In genomic region chr16:86063696-86064405, GRCh38 we compare ENCODE assay signal across 28 cellular contexts.
DNase-seq lines count a peak whose midpoint lies in the region; ATAC-seq lines count a peak whose summit lies in the region.
"Had no signal": no experiment of that assay in that cellular context is flagged by ENCODE, and none has a peak within 500 bp of the region (broad histone marks: within the 10 kb centered on the region; RNA-seq: fewer than 3 reads in every experiment).

No MANE protein-coding gene starts in this region.

- ATAC-seq in activated naive CD8-positive, alpha-beta T cell treated with anti-CD3 and anti-CD28 coated beads, Interleukin-2, amount 50 U/mL, for 24 hours = no peak
- ATAC-seq in HG03565 (IDR thresholded peaks at IDR 0.05; ENCODE audit: unreplicated experiment) = no peak

- no peaks in the 10 kb centered on the region for H3K36me3 ChIP-seq in neuronal stem cell (replicated peaks in 1 of 2; ENCODE audit: control insufficient read depth in 2 of 2, insufficient read depth in 2 of 2, low read length in 2 of 2)
- H3K36me3 ChIP-seq: BE2C, Peyer's patch had no signal

- DNase-seq in activated naive CD8-positive, alpha-beta T cell treated with anti-CD3 and anti-CD28 coated beads for 36 hours = no peak
- no peak for DNase-seq in activated naive CD8-positive, alpha-beta T cell treated with anti-CD3 and anti-CD28 coated beads, Interleukin-2, amount 50 U/mL, for 24 hours
- DNase-seq in UCSD-AML1 (lab: John Stamatoyannopoulos, UW; ENCODE audit: unreplicated experiment) = peak; percentile 64
- no peak for DNase-seq in neuronal stem cell (ENCODE audit: low spot score)
- no peak for DNase-seq in D341Med (ENCODE audit: low spot score)
- DNase-seq in NCI-H2081 (lab: John Stamatoyannopoulos, UW) = no peak
- DNase-seq: 8988T, ACHN, BE2C, DMS53, GM23248, H7, IMR-90, MM.1S, NCI-H1048, NCI-H1417 treated with DMSO at 0.1 percent for 48 hours, NCI-H1694 treated with DMSO at 0.1 percent for 48 hours, NCI-H2081 treated with DMSO at 0.1 percent for 48 hours, NCI-H2171, NCI-H226, NCI-H510A, NCI-H69, OCI-M1, SIG-M5, SK-N-SH had no signal

- H3K9me3 Mint-ChIP-seq in activated naive CD8-positive, alpha-beta T cell treated with anti-CD3 and anti-CD28 coated beads for 36 hours = no peaks in the 10 kb centered on the region
- H3K9me3 Mint-ChIP-seq in activated naive CD8-positive, alpha-beta T cell treated with anti-CD3 and anti-CD28 coated beads, Interleukin-2, amount 50 U/mL, for 24 hours = no peaks in the 10 kb centered on the region

- H3K14ac ChIP-seq in neuronal stem cell (ENCODE audit: low read length) = no peak overlapping the region

- no peak overlapping the region for H4K91ac ChIP-seq in neuronal stem cell (ENCODE audit: low read depth, low read length, poor library complexity)

- no peak overlapping the region for H3K9ac ChIP-seq in neuronal stem cell (ENCODE audit: low read depth, low read length, poor library complexity)
- H3K9ac ChIP-seq: GM23248, KMS-11, SK-N-SH had no signal

- peaks cover 0 to 31% (median 2%) of the 10 kb centered on the region in 3 experiments for H3K27me3 ChIP-seq in neuronal stem cell (ENCODE audit: control insufficient read depth in 3 of 3, insufficient read depth in 3 of 3, low read depth in 1 of 3, low read length in 3 of 3)
- H3K27me3 ChIP-seq: BE2C, Peyer's patch had no signal

- H2BK120ac ChIP-seq in neuronal stem cell (ENCODE audit: low read depth, low read length) = no peak overlapping the region

- no peak overlapping the region for H4K8ac ChIP-seq in neuronal stem cell (ENCODE audit: low read depth, low read length)

- peak overlapping the region; percentile 89 for H2AK5ac ChIP-seq in neuronal stem cell (ENCODE audit: low read depth, low read length)

- H3K4ac ChIP-seq in neuronal stem cell (ENCODE audit: low read length) = no peak overlapping the region

- no peak overlapping the region for H2AFZ ChIP-seq in neuronal stem cell (ENCODE audit: low read length)
- H2AFZ ChIP-seq: GM23248 had no signal

- H3K27me3 Mint-ChIP-seq in activated naive CD8-positive, alpha-beta T cell treated with anti-CD3 and anti-CD28 coated beads for 36 hours = peaks cover 21% of the 10 kb centered on the region
- H3K27me3 Mint-ChIP-seq in activated naive CD8-positive, alpha-beta T cell treated with anti-CD3 and anti-CD28 coated beads, Interleukin-2, amount 50 U/mL, for 24 hours = peaks cover 3% of the 10 kb centered on the region

- peaks cover 5% of the 10 kb centered on the region for H3K79me1 ChIP-seq in neuronal stem cell (ENCODE audit: low read depth, low read length)

- H3K23ac ChIP-seq in neuronal stem cell (ENCODE audit: low read depth, low read length, poor library complexity) = peak overlapping the region; percentile 58

- no peak overlapping the region for H2BK5ac ChIP-seq in neuronal stem cell (ENCODE audit: low read length)

- H3K27ac ChIP-seq in neuronal stem cell (replicated peaks; ENCODE audit: low read length) = no peak overlapping the region
- H3K27ac ChIP-seq: GM23248, KMS-11 had no signal

- H3K18ac ChIP-seq in neuronal stem cell (ENCODE audit: low read length) = peak overlapping the region; percentile 65

- WGBS in neuronal stem cell (ENCODE audit: extremely low coverage in 2 of 2, insufficient read length in 2 of 2, insufficient replicate concordance in 1 of 2), 2 donors = no CpG with 5 or more reads among the region's 9 CpGs

- H3K4me1 ChIP-seq in neuronal stem cell (ENCODE audit: control insufficient read depth in 2 of 2, insufficient read depth in 1 of 2, low read depth in 1 of 2, low read length in 2 of 2) = peaks cover 0 to 4% of the 10 kb centered on the region in 2 donors
- H3K4me1 ChIP-seq: BE2C had no signal

- H3K36me3 Mint-ChIP-seq in activated naive CD8-positive, alpha-beta T cell treated with anti-CD3 and anti-CD28 coated beads for 36 hours = no peaks in the 10 kb centered on the region
- H3K36me3 Mint-ChIP-seq in activated naive CD8-positive, alpha-beta T cell treated with anti-CD3 and anti-CD28 coated beads, Interleukin-2, amount 50 U/mL, for 24 hours (ENCODE audit: low read depth) = no peaks in the 10 kb centered on the region

- H3K27ac Mint-ChIP-seq in activated naive CD8-positive, alpha-beta T cell treated with anti-CD3 and anti-CD28 coated beads for 36 hours = no peak overlapping the region
- no peak overlapping the region for H3K27ac Mint-ChIP-seq in activated naive CD8-positive, alpha-beta T cell treated with anti-CD3 and anti-CD28 coated beads, Interleukin-2, amount 50 U/mL, for 24 hours

- peak overlapping the region; percentile 15 for H3K4me3 Mint-ChIP-seq in activated naive CD8-positive, alpha-beta T cell treated with anti-CD3 and anti-CD28 coated beads for 36 hours
- H3K4me3 Mint-ChIP-seq in activated naive CD8-positive, alpha-beta T cell treated with anti-CD3 and anti-CD28 coated beads, Interleukin-2, amount 50 U/mL, for 24 hours = no peak overlapping the region

- H2BK12ac ChIP-seq in neuronal stem cell (ENCODE audit: low read length) = no peak overlapping the region

- H3K4me3 ChIP-seq in neuronal stem cell (ENCODE audit: low read length in 2 of 2) = peak overlapping the region in 1 of 2 donors; percentile 22
- H3K4me3 ChIP-seq: GM23248, Peyer's patch had no signal

- H3K4me2 ChIP-seq in neuronal stem cell (ENCODE audit: insufficient read depth, low read length, poor library complexity, severe bottlenecking) = no peak overlapping the region
- H3K4me2 ChIP-seq: KMS-11, SK-N-SH had no signal

- peaks cover 0 to 5% of the 10 kb centered on the region in 2 donors for H3K9me3 ChIP-seq in neuronal stem cell (replicated peaks in 1 of 2; ENCODE audit: control insufficient read depth in 2 of 2, insufficient read depth in 1 of 2, low read depth in 1 of 2, low read length in 2 of 2)
- H3K9me3 ChIP-seq: BE2C, Peyer's patch, SK-N-SH had no signal

- no peaks in the 10 kb centered on the region for H3K4me1 Mint-ChIP-seq in activated naive CD8-positive, alpha-beta T cell treated with anti-CD3 and anti-CD28 coated beads for 36 hours
- H3K4me1 Mint-ChIP-seq in activated naive CD8-positive, alpha-beta T cell treated with anti-CD3 and anti-CD28 coated beads, Interleukin-2, amount 50 U/mL, for 24 hours = no peaks in the 10 kb centered on the region

- peak overlapping the region; percentile 45 for H2BK15ac ChIP-seq in neuronal stem cell (ENCODE audit: low read length)
